Comparison of ENCODE assay signal across 10 cellular contexts in genomic region chr2:53859354-53860159, GRCh38. TPM values are rescaled to one million over a fixed set of nuclear protein-coding genes. Genes with fewer than 3 reads are reported as not detected.
A peak's percentile ranks its signal among the peaks of the same experiment; 100 is the strongest.
DNase-seq lines count a peak whose midpoint lies in the region; ATAC-seq, FAIRE-seq and TF ChIP-seq lines count a peak whose summit lies in the region.
"Had no signal": no experiment of that assay in that cellular context is flagged by ENCODE, and none has a peak within 500 bp of the region (broad histone marks: within the 10 kb centered on the region; RNA-seq: fewer than 3 reads in every experiment).

GPR75 (minus strand) TSS chr2:53859967; CDS start chr2:53854756, 5,211 bp downstream.

- H3K23ac ChIP-seq in H1 (ENCODE audit: insufficient read length), result no peak within 1 kb of the TSS

- H4K8ac ChIP-seq in H1 (ENCODE audit: extremely low read depth, insufficient read depth, low read length), result peak within 1 kb of the TSS; percentile 48; the same call in 1 of the 2 replicates

- H3K4ac ChIP-seq in H1 (replicated peaks; ENCODE audit: insufficient read length, low read depth, low read length), result no peak within 1 kb of the TSS

- H2AFZ ChIP-seq in H1 (ENCODE audit: low read length), result no peak within 1 kb of the TSS

- H3K4me2 ChIP-seq in H1 (ENCODE audit: insufficient read depth in 1 of 2, low read depth in 2 of 2, low read length in 2 of 2), result peak within 1 kb of the TSS; percentile 67 to 81

- H3K4me1 ChIP-seq in H1 (replicated peaks in 1 of 4; ENCODE audit: control insufficient read depth in 3 of 4, insufficient read depth in 4 of 4, low read length in 3 of 4) (peaks cover 0 to 3% (median 0%) of the 10 kb centered on the region in 4 experiments; a peak in 2 of 7 replicates), kidney (ENCODE audit: control insufficient read depth in 1 of 2, insufficient read depth in 1 of 2, low read depth in 1 of 2, low read length in 2 of 2) (no peaks in the 10 kb centered on the region), small intestine (ENCODE audit: control insufficient read depth in 2 of 2, insufficient read depth in 1 of 2, low read depth in 1 of 2, low read length in 1 of 2) (no peaks in the 10 kb centered on the region)
- peaks cover 0 to 15% of the 10 kb centered on the region in 2 donors for H3K4me1 ChIP-seq in naive thymus-derived CD4-positive, alpha-beta T cell (ENCODE audit: control insufficient read depth in 2 of 2, insufficient read depth in 2 of 2, low read length in 2 of 2)

- H2BK20ac ChIP-seq in H1 (ENCODE audit: low read length), result no peak within 1 kb of the TSS

- no peaks in the 10 kb centered on the region for H3K9me3 Mint-ChIP-seq in HFFc6
- peaks cover 0 to 1% (median 0%) of the 10 kb centered on the region in 11 donors for H3K9me3 Mint-ChIP-seq in naive thymus-derived CD4-positive, alpha-beta T cell
- H3K9me3 Mint-ChIP-seq: stimulated activated naive CD8-positive, alpha-beta T cell treated with anti-CD3 and anti-CD28 coated beads, Interleukin-15, Interleukin-2, amounts not matched to agents 100 ng/mL and 50 ng/mL, for 24 hours had no signal

- no peak for TF ChIP-seq EP300 in H1 (IDR thresholded peaks at IDR 0.05; ENCODE audit: borderline replicate concordance in 1 of 2, low read depth in 2 of 2, low read length in 2 of 2)

- peaks cover 0 to 7% (median under 1%) of the 10 kb centered on the region in 4 experiments; a peak in 2 of 8 replicates for H3K36me3 ChIP-seq in H1 (ENCODE audit: control insufficient read depth in 2 of 4, insufficient read depth in 4 of 4, low read length in 3 of 4)
- no peaks in the 10 kb centered on the region for H3K36me3 ChIP-seq in kidney (ENCODE audit: control insufficient read depth in 1 of 2, insufficient read depth in 2 of 2, low read length in 2 of 2)
- peaks cover 0 to 3% of the 10 kb centered on the region in 2 donors for H3K36me3 ChIP-seq in small intestine (ENCODE audit: control insufficient read depth in 2 of 2, insufficient read depth in 2 of 2, low read length in 2 of 2)
- H3K36me3 ChIP-seq in naive thymus-derived CD4-positive, alpha-beta T cell (ENCODE audit: control insufficient read depth in 2 of 3, insufficient read depth in 3 of 3, low read length in 3 of 3), result peaks cover 0 to 4% (median 2%) of the 10 kb centered on the region in 3 experiments

- no peak within 1 kb of the TSS for H4K5ac ChIP-seq in H1 (ENCODE audit: insufficient read length, low read depth, low read length)

- TF ChIP-seq POLR2A in H1 (IDR thresholded peaks at IDR 0.05; ENCODE audit: control extremely low read depth in 1 of 2, low read depth in 2 of 2, low read length in 2 of 2), result no peak; a peak in 1 of 3 replicates

- no peaks in the 10 kb centered on the region; the same call in 1 of the 2 replicates for H3K27me3 Mint-ChIP-seq in HFFc6 (ENCODE audit: insufficient read depth)
- H3K27me3 Mint-ChIP-seq in naive thymus-derived CD4-positive, alpha-beta T cell, result no peaks in the 10 kb centered on the region
- H3K27me3 Mint-ChIP-seq: stimulated activated naive CD8-positive, alpha-beta T cell treated with anti-CD3 and anti-CD28 coated beads, Interleukin-15, Interleukin-2, amounts not matched to agents 100 ng/mL and 50 ng/mL, for 24 hours had no signal

- peaks cover 9% of the 10 kb centered on the region; the same call in 1 of the 2 replicates for H3K23me2 ChIP-seq in H1 (ENCODE audit: low read depth, low read length)

- DNase-seq in HFFc6 (no peak), H1 (ENCODE audit: low read depth in 1 of 2, low spot score in 2 of 2) (peak in 1 of 2 experiments; percentile 84), kidney (peak; percentile 78), small intestine (peak; percentile 9), LoVo (ENCODE audit: low spot score) (no peak), 8988T (no peak), NK-92 (lab: John Stamatoyannopoulos, UW; ENCODE audit: unreplicated experiment) (no peak)
- no peak for DNase-seq in naive thymus-derived CD4-positive, alpha-beta T cell
- DNase-seq: NCI-H510A treated with DMSO at 0.1 percent for 48 hours had no signal

- no peak within 1 kb of the TSS for H2AK5ac ChIP-seq in H1 (ENCODE audit: low read depth, low read length)

- peak within 1 kb of the TSS; percentile 36 to 66 (median 42) for H3K4me3 ChIP-seq in H1 (ENCODE audit: extremely low read depth in 1 of 4, insufficient read depth in 2 of 4, low read depth in 3 of 4, low read length in 4 of 4)
- peak within 1 kb of the TSS in 1 of 2 donors; percentile 36 for H3K4me3 ChIP-seq in kidney (ENCODE audit: low read length in 2 of 2)
- peak within 1 kb of the TSS in 1 of 2 donors; percentile 39 for H3K4me3 ChIP-seq in small intestine (ENCODE audit: low read depth in 1 of 2, low read length in 2 of 2)
- no peak within 1 kb of the TSS for H3K4me3 ChIP-seq in naive thymus-derived CD4-positive, alpha-beta T cell (ENCODE audit: low read length)

- peak within 1 kb of the TSS; percentile 33; the same call in 1 of the 2 replicates for H3K27ac ChIP-seq in H1 (ENCODE audit: low read depth, low read length)
- no peak within 1 kb of the TSS for H3K27ac ChIP-seq in kidney (ENCODE audit: low read depth in 2 of 2, low read length in 2 of 2)
- no peak within 1 kb of the TSS for H3K27ac ChIP-seq in small intestine (ENCODE audit: low read depth in 1 of 2, low read length in 1 of 2)
- no peak within 1 kb of the TSS for H3K27ac ChIP-seq in naive thymus-derived CD4-positive, alpha-beta T cell (ENCODE audit: low read depth, low read length)

- no peak within 1 kb of the TSS for H4K91ac ChIP-seq in H1 (replicated peaks; ENCODE audit: insufficient read length, low read length)

- no peak within 1 kb of the TSS for H2BK15ac ChIP-seq in H1 (ENCODE audit: low read length)

- H3K56ac ChIP-seq in H1 (replicated peaks; ENCODE audit: insufficient read length, low read depth, low read length), result no peak within 1 kb of the TSS

- CTCF ChIA-PET in H1 (lab: Charles Lee; ENCODE audit: partially characterized antibody), result interaction anchor here (1.0 kb wide), 1 partner anchor 52 kb away, joined by 4 read pairs; no protein-coding TSS in a partner anchor
- CTCF ChIA-PET in naive thymus-derived CD4-positive, alpha-beta T cell (lab: Charles Lee), result no interaction called here

- FAIRE-seq in H1 (lab: Jason Lieb, UNC), result no peak
- no peak for FAIRE-seq in kidney (lab: Jason Lieb, UNC)
- no peak for FAIRE-seq in small intestine (lab: Jason Lieb, UNC)

- no peak within 1 kb of the TSS for H3K14ac ChIP-seq in H1 (ENCODE audit: insufficient read length)

- 37% methylated on average over 48 of the region's 71 CpGs; no CpG with 5 or more reads in 1 of the 2 experiments for WGBS in H1 (ENCODE audit: extremely low coverage in 1 of 2, insufficient coverage in 1 of 2, insufficient read length in 1 of 2, insufficient replicate concordance in 2 of 2, low coverage in 1 of 2, low lambda C conversion rate in 2 of 2, missing lambda C conversion rate in 1 of 2), 2 experiments
- 26 to 40% (median 38%) methylated on average over 38 to 71 of the region's 71 CpGs for WGBS in small intestine, 3 donors

- no peaks in the 10 kb centered on the region for H3K9me3 ChIP-seq in H1 (ENCODE audit: insufficient read depth in 2 of 2, low read depth in 1 of 2, low read length in 1 of 2)
- no peaks in the 10 kb centered on the region for H3K9me3 ChIP-seq in kidney (ENCODE audit: control insufficient read depth in 1 of 2, low read length in 2 of 2)
- H3K9me3 ChIP-seq in small intestine (ENCODE audit: control insufficient read depth, low read depth), result no peaks in the 10 kb centered on the region
- H3K9me3 ChIP-seq in naive thymus-derived CD4-positive, alpha-beta T cell (ENCODE audit: control insufficient read depth in 2 of 3, low read length in 3 of 3), result no peaks in the 10 kb centered on the region

- ATAC-seq in naive thymus-derived CD4-positive, alpha-beta T cell, result no peak

- POLR2A ChIA-PET in H1 (lab: Charles Lee; ENCODE audit: partially characterized antibody), result interaction anchor here (0.8 to 1.5 kb wide), 4 partner anchors 10 to 92 kb away, joined by 3 to 4 read pairs (median 3); partner anchors contain the start of gene CHAC2
- POLR2A ChIA-PET in naive thymus-derived CD4-positive, alpha-beta T cell (lab: Charles Lee), result no interaction called here

- TF ChIP-seq CTCF in HFFc6 (IDR thresholded peaks at IDR 0.05) (no peak), H1 (IDR thresholded peaks at IDR 0.05; ENCODE audit: control extremely low read depth in 1 of 3, insufficient read depth in 1 of 3, low read depth in 1 of 3, low read length in 3 of 3) (no peak), kidney (IDR thresholded peaks at IDR 0.05; ENCODE audit: borderline replicate concordance, extremely low read depth, insufficient read depth) (no peak)

- no peaks in the 10 kb centered on the region for H3K79me1 ChIP-seq in H1 (ENCODE audit: low read depth, low read length)

- no peaks in the 10 kb centered on the region for H3K79me2 ChIP-seq in H1 (ENCODE audit: control insufficient read depth in 1 of 2, insufficient read depth in 2 of 2, low read length in 2 of 2)

- no peaks in the 10 kb centered on the region for H3K27me3 ChIP-seq in H1 (replicated peaks in 1 of 4; ENCODE audit: control insufficient read depth in 3 of 4, extremely low read depth in 1 of 4, insufficient read depth in 3 of 4, low read length in 3 of 4)
- H3K27me3 ChIP-seq in small intestine (ENCODE audit: control insufficient read depth in 2 of 2, insufficient read depth in 2 of 2, low read length in 2 of 2), result no peaks in the 10 kb centered on the region
- no peaks in the 10 kb centered on the region for H3K27me3 ChIP-seq in naive thymus-derived CD4-positive, alpha-beta T cell (ENCODE audit: control insufficient read depth in 2 of 2, insufficient read depth in 2 of 2, low read length in 2 of 2)

- H4K20me1 ChIP-seq in H1 (replicated peaks in 1 of 2; ENCODE audit: control insufficient read depth in 1 of 2, insufficient read depth in 2 of 2, low read length in 2 of 2), result peaks cover 0 to 2% of the 10 kb centered on the region in 2 experiments

- peaks cover under 1% of the 10 kb centered on the region for H3K36me3 Mint-ChIP-seq in HFFc6 (ENCODE audit: low read depth)
- H3K36me3 Mint-ChIP-seq in naive thymus-derived CD4-positive, alpha-beta T cell, result peaks cover 0 to 28% (median 7%) of the 10 kb centered on the region in 5 donors

- 0 out of 4 replicates have a peak, but pooled peaks of 1 of the 2 experiments have one; percentile 0 for TF ChIP-seq RAD21 in H1 (IDR thresholded peaks at IDR 0.05 in 1 of 2, conservative IDR thresholded peaks at IDR 0.05 in 1 of 2; ENCODE audit: low read depth in 2 of 2, low read length in 2 of 2)

- H3K9ac ChIP-seq in H1 (replicated peaks in 1 of 4; ENCODE audit: extremely low read depth in 1 of 4, low read depth in 3 of 4, low read length in 3 of 4) (peak within 1 kb of the TSS in 3 of 4 experiments; percentile 48 to 71 (median 52); a peak in 6 of 7 replicates), kidney (ENCODE audit: low read length in 2 of 2) (peak within 1 kb of the TSS in 1 of 2 donors; percentile 7)

- H3K4me3 Mint-ChIP-seq in HFFc6, result peak within 1 kb of the TSS; percentile 60
- H3K4me3 Mint-ChIP-seq in naive thymus-derived CD4-positive, alpha-beta T cell, result no peak within 1 kb of the TSS
- H3K4me3 Mint-ChIP-seq: stimulated activated naive CD8-positive, alpha-beta T cell treated with anti-CD3 and anti-CD28 coated beads, Interleukin-15, Interleukin-2, amounts not matched to agents 100 ng/mL and 50 ng/mL, for 24 hours had no signal

- H3K27ac Mint-ChIP-seq in HFFc6, result no peak within 1 kb of the TSS
- peak within 1 kb of the TSS in 2 of 9 donors; percentile 43 to 72 for H3K27ac Mint-ChIP-seq in naive thymus-derived CD4-positive, alpha-beta T cell
- H3K27ac Mint-ChIP-seq: stimulated activated naive CD8-positive, alpha-beta T cell treated with anti-CD3 and anti-CD28 coated beads, Interleukin-15, Interleukin-2, amounts not matched to agents 100 ng/mL and 50 ng/mL, for 24 hours had no signal

- H2BK5ac ChIP-seq in H1 (ENCODE audit: low read depth, low read length), result no peak within 1 kb of the TSS; the same call in 1 of the 2 replicates

- no peak within 1 kb of the TSS; the same call in 1 of the 2 replicates for H3K18ac ChIP-seq in H1 (ENCODE audit: extremely low read depth, low read length)

- intact Hi-C loops in kidney (cut with DNase I), result no loop called here
- intact Hi-C loops in naive thymus-derived CD4-positive, alpha-beta T cell (cut with micrococcal nuclease), result no loop called here

- no peak within 1 kb of the TSS for H2BK12ac ChIP-seq in H1 (ENCODE audit: low read depth, low read length)

- H3K4me1 Mint-ChIP-seq in HFFc6 (ENCODE audit: low read depth), result peaks cover 29% of the 10 kb centered on the region
- peaks cover 6 to 25% (median 18%) of the 10 kb centered on the region in 7 donors for H3K4me1 Mint-ChIP-seq in naive thymus-derived CD4-positive, alpha-beta T cell

- no peak within 1 kb of the TSS for H2BK120ac ChIP-seq in H1 (replicated peaks; ENCODE audit: low read depth, low read length)

RNA-seq across cellular contexts. Expression of gene GPR75, which starts in this region (rescaled TPM):
- total RNA-seq in HFFc6 (2021; fragmentation: NEBNext Ultra II Directional; extraction: Animal tissue kit (Norgen Biotek cat#: 25700)), result 1 to 10 TPM; 1.1 to 2.0 (median 1.5) TPM
- total RNA-seq in H1 (2021; fragmentation: NEBNext Ultra II Directional; extraction: Animal tissue kit (Norgen Biotek cat#: 25700)), result 3.5 and 4.1 TPM in 2 replicates
- polyA plus RNA-seq in H1 (2011; rRNA removed), result 3.5 and 4.3 TPM in 2 replicates
- polyA plus RNA-seq in H1 (2011; cell fraction: cytosol; rRNA removed), result 3.1 TPM
- polyA plus RNA-seq in H1 (2011; cell fraction: nucleus; rRNA removed), result 6.6 TPM
- 2.0 to 2.6 TPM (median 2.4 TPM) in 4 replicates for polyA plus RNA-seq in H1 (2012, experiment 1 of 2)
- polyA plus RNA-seq in H1 (2012, experiment 2 of 2), result 0.67 TPM
- 4.3 TPM for polyA plus RNA-seq in H1 (2013, experiment 1 of 2)
- 4.0 TPM for polyA plus RNA-seq in H1 (2013, experiment 2 of 2)
- 13.1 and 15.4 TPM in 2 replicates for polyA minus RNA-seq in H1 (2011; rRNA and poly(A)+ RNA removed)
- 1.9 TPM for polyA minus RNA-seq in H1 (2011; cell fraction: cytosol; rRNA and poly(A)+ RNA removed)
- 11.5 TPM for polyA minus RNA-seq in H1 (2011; cell fraction: nucleus; rRNA and poly(A)+ RNA removed)
- 2.4 TPM for total RNA-seq in kidney
- polyA plus RNA-seq in kidney (ENCODE audit: insufficient read depth, low read depth, low replicate concordance), result 0.17 TPM
- polyA plus RNA-seq in small intestine, result under 1 TPM in 2 of 3 donors, not detected in 1; 0.27 to 0.52 TPM
- 1 to 10 TPM; 2.9 to 5.0 (median 3.1) TPM for total RNA-seq in naive thymus-derived CD4-positive, alpha-beta T cell
- polyA plus RNA-seq in naive thymus-derived CD4-positive, alpha-beta T cell, result under 1 TPM in 1 of 2 donors, not detected in 1; 0.12 TPM

Comparison
In these comparisons a context has a peak if more than half of its experiments do, and no peak if none do; other contexts are left out.
1. Peak in DNase-seq in small intestine; RNA of the gene not detected or under 1 TPM.